In genomic region chr7:50792342-50793114, GRCh38 we compare ENCODE assay signal across 8 cellular contexts. TPM values are rescaled to one million over a fixed set of nuclear protein-coding genes. Genes with fewer than 3 reads are reported as not detected.
A peak's percentile ranks its signal among the peaks of the same experiment; 100 is the strongest.
DNase-seq lines count a peak whose midpoint lies in the region; ATAC-seq and TF ChIP-seq lines count a peak whose summit lies in the region.

No MANE protein-coding gene starts in this region.

- ATAC-seq in CD4-positive, CD25-positive, alpha-beta regulatory T cell (ENCODE audit: low read depth in 2 of 2) = peak in 1 of 2 donors; percentile 25

- no peak for DNase-seq in CD4-positive, CD25-positive, alpha-beta regulatory T cell
- peak; percentile 24 for DNase-seq in activated CD8-positive, alpha-beta memory T cell treated with anti-CD3 and anti-CD28 coated beads, Interleukin-2, amount 50 U/mL, for 4 hours
- DNase-seq in glomerular visceral epithelial cell (ENCODE audit: extremely low spot score) = peak; percentile 68
- no peak for DNase-seq in NCI-H1048 (lab: John Stamatoyannopoulos, UW)
- no peak for DNase-seq in OCI-M2 (lab: John Stamatoyannopoulos, UW; ENCODE audit: unreplicated experiment)
- no peak for DNase-seq in NCI-H187 treated with DMSO at 0.1 percent for 48 hours (lab: John Stamatoyannopoulos, UW)

- no peaks in the 10 kb centered on the region for H3K36me3 ChIP-seq in CD4-positive, CD25-positive, alpha-beta regulatory T cell (ENCODE audit: control insufficient read depth, insufficient read depth, low read length)
- H3K36me3 ChIP-seq in neutrophil = no peaks in the 10 kb centered on the region

- no peak overlapping the region for H3K4me3 ChIP-seq in CD4-positive, CD25-positive, alpha-beta regulatory T cell (ENCODE audit: low read depth, low read length)
- peak overlapping the region; percentile 56 to 78 for H3K4me3 ChIP-seq in neutrophil (ENCODE audit: low read depth in 1 of 2, low read length in 1 of 2)

- peaks cover 0 to 8% (median 3%) of the 10 kb centered on the region in 4 donors for H3K4me1 Mint-ChIP-seq in CD4-positive, CD25-positive, alpha-beta regulatory T cell
- peaks cover 2 to 3% (median 3%) of the 10 kb centered on the region in 3 donors for H3K4me1 Mint-ChIP-seq in IgD-negative memory B cell

- H3K9me3 Mint-ChIP-seq in CD4-positive, CD25-positive, alpha-beta regulatory T cell = peaks cover 0 to 18% (median 0%) of the 10 kb centered on the region in 7 donors
- H3K9me3 Mint-ChIP-seq in IgD-negative memory B cell = peaks cover 3 to 11% (median 7%) of the 10 kb centered on the region in 3 donors

- H3K4me1 ChIP-seq in CD4-positive, CD25-positive, alpha-beta regulatory T cell (ENCODE audit: control insufficient read depth, insufficient read depth, low read length, poor library complexity, severe bottlenecking) = no peaks in the 10 kb centered on the region
- peaks cover 11 to 17% of the 10 kb centered on the region in 2 experiments for H3K4me1 ChIP-seq in neutrophil (ENCODE audit: control insufficient read depth in 1 of 2, insufficient read depth in 1 of 2, low read depth in 1 of 2, low read length in 1 of 2)

- peak overlapping the region in 3 of 4 donors; percentile 54 to 81 (median 74) for H3K4me3 Mint-ChIP-seq in CD4-positive, CD25-positive, alpha-beta regulatory T cell
- peak overlapping the region in 3 of 4 donors; percentile 17 to 73 (median 55) for H3K4me3 Mint-ChIP-seq in IgD-negative memory B cell

- H3K36me3 Mint-ChIP-seq in CD4-positive, CD25-positive, alpha-beta regulatory T cell = no peaks in the 10 kb centered on the region
- peaks cover 5% of the 10 kb centered on the region for H3K36me3 Mint-ChIP-seq in IgD-negative memory B cell

- peaks cover 3 to 4% of the 10 kb centered on the region in 2 experiments for H3K9me3 ChIP-seq in CD4-positive, CD25-positive, alpha-beta regulatory T cell (ENCODE audit: control insufficient read depth in 2 of 2, low read length in 2 of 2)
- H3K9me3 ChIP-seq in neutrophil = no peaks in the 10 kb centered on the region

- H3K27me3 Mint-ChIP-seq in CD4-positive, CD25-positive, alpha-beta regulatory T cell = peaks cover 68% of the 10 kb centered on the region
- peaks cover 47% of the 10 kb centered on the region for H3K27me3 Mint-ChIP-seq in IgD-negative memory B cell

- H3K27ac ChIP-seq in CD4-positive, CD25-positive, alpha-beta regulatory T cell (ENCODE audit: insufficient read depth, low read length, poor library complexity, severe bottlenecking) = no peak overlapping the region
- no peak overlapping the region for H3K27ac ChIP-seq in neutrophil

- H3K27ac Mint-ChIP-seq in CD4-positive, CD25-positive, alpha-beta regulatory T cell = no peak overlapping the region
- no peak overlapping the region for H3K27ac Mint-ChIP-seq in IgD-negative memory B cell

- TF ChIP-seq CTCF in neutrophil (IDR thresholded peaks at IDR 0.05) = no peak

- H3K27me3 ChIP-seq in CD4-positive, CD25-positive, alpha-beta regulatory T cell (ENCODE audit: control insufficient read depth, insufficient read depth, low read length) = peaks cover 32% of the 10 kb centered on the region
- H3K27me3 ChIP-seq in neutrophil = peaks cover 26% of the 10 kb centered on the region

RNA-seq across cellular contexts. Expression of gene GRB10, which starts 9.8 kb away (rescaled TPM):
- total RNA-seq in CD4-positive, CD25-positive, alpha-beta regulatory T cell = 2.3 TPM
- polyA plus RNA-seq in CD4-positive, CD25-positive, alpha-beta regulatory T cell = under 1 TPM in 1 of 4 donors, not detected in 3; 0.25 TPM
- polyA plus RNA-seq in IgD-negative memory B cell = 0.11 TPM

Comparison
In these comparisons a context has a peak if more than half of its experiments do, and no peak if none do; other contexts are left out.
1. DNase-seq: peak in activated CD8-positive, alpha-beta memory T cell treated with anti-CD3 and anti-CD28 coated beads, Interleukin-2, amount 50 U/mL, for 4 hours (single experiment) and glomerular visceral epithelial cell (single experiment); none in CD4-positive, CD25-positive, alpha-beta regulatory T cell (0 of 3), NCI-H1048 (single experiment), OCI-M2 (single experiment) and NCI-H187 treated with DMSO at 0.1 percent for 48 hours (single experiment).